ENCODE assay signal across 8 cellular contexts in genomic region chr5:181204561-181205401, GRCh38. TPM values are rescaled to one million over a fixed set of nuclear protein-coding genes. Genes with fewer than 3 reads are reported as not detected.
A peak's percentile ranks its signal among the peaks of the same experiment; 100 is the strongest.
DNase-seq lines count a peak whose midpoint lies in the region; ATAC-seq and TF ChIP-seq lines count a peak whose summit lies in the region.

Gene TRIM7, minus strand, starts transcription at chr5:181205196. Its CDS starts 86 bp downstream, at chr5:181205110.

- H3K27me3 Mint-ChIP-seq in immature natural killer cell (ENCODE audit: low read depth in 3 of 3), result peaks cover 31 to 41% (median 35%) of the 10 kb centered on the region in 3 donors
- peaks cover 17% of the 10 kb centered on the region for H3K27me3 Mint-ChIP-seq in stimulated activated memory B cell treated with anti-CD40 and anti-IgM and Interleukin-4, amounts not matched to agents 10 μg/mL and 1 μg/mL and 100 μg/mL, for 72 hours

- POLR2A ChIA-PET in A673 (lab: Charles Lee; ENCODE audit: low non-redundant PET), result no interaction called here

- H3K9me3 Mint-ChIP-seq in immature natural killer cell, result peaks cover 0 to 2% (median 0%) of the 10 kb centered on the region in 6 donors
- no peaks in the 10 kb centered on the region for H3K9me3 Mint-ChIP-seq in stimulated activated memory B cell treated with anti-CD40 and anti-IgM and Interleukin-4, amounts not matched to agents 10 μg/mL and 1 μg/mL and 100 μg/mL, for 72 hours

- H3K4me3 ChIP-seq in A673 (ENCODE audit: low read depth, low read length, poor library complexity, severe bottlenecking) (peak within 1 kb of the TSS; percentile 72), astrocyte of the cerebellum (ENCODE audit: low read depth, low read length) (peak within 1 kb of the TSS; percentile 54)

- H3K36me3 Mint-ChIP-seq in immature natural killer cell, result no peaks in the 10 kb centered on the region
- no peaks in the 10 kb centered on the region for H3K36me3 Mint-ChIP-seq in stimulated activated memory B cell treated with anti-CD40 and anti-IgM and Interleukin-4, amounts not matched to agents 10 μg/mL and 1 μg/mL and 100 μg/mL, for 72 hours

- peak within 1 kb of the TSS; percentile 87 to 97 (median 94) for H3K4me3 Mint-ChIP-seq in immature natural killer cell
- peak within 1 kb of the TSS; percentile 82 for H3K4me3 Mint-ChIP-seq in stimulated activated memory B cell treated with anti-CD40 and anti-IgM and Interleukin-4, amounts not matched to agents 10 μg/mL and 1 μg/mL and 100 μg/mL, for 72 hours

- in situ Hi-C loops in astrocyte of the cerebellum (cut with HindIII; ENCODE audit: low sequenced_read_pairs), result no loop called here

- no TSS peak for BruUV-seq in A673 (replicated peaks; lab: Mats Ljungman, UMichigan)

- no peaks in the 10 kb centered on the region for H3K36me3 ChIP-seq in A673 (ENCODE audit: insufficient read depth, low read length, poor library complexity, severe bottlenecking)

- DNase-seq in A673 (ENCODE audit: low spot score) (no peak), HT1080 (ENCODE audit: low read depth) (peak; percentile 54), astrocyte of the cerebellum (ENCODE audit: low read depth) (no peak), immature natural killer cell (peak in 1 of 3 donors; percentile 23), NCI-H524 (lab: John Stamatoyannopoulos, UW) (no peak), NCI-H1417 (lab: John Stamatoyannopoulos, UW) (no peak)

- CTCF ChIA-PET in A673 (lab: Charles Lee), result no interaction called here

- H3K27me3 ChIP-seq in A673 (replicated peaks; ENCODE audit: insufficient read depth, low read depth, low read length, poor library complexity), result no peaks in the 10 kb centered on the region

- peaks cover 32 to 35% of the 10 kb centered on the region in 2 donors for H3K4me1 Mint-ChIP-seq in immature natural killer cell
- peaks cover 64% of the 10 kb centered on the region for H3K4me1 Mint-ChIP-seq in stimulated activated memory B cell treated with anti-CD40 and anti-IgM and Interleukin-4, amounts not matched to agents 10 μg/mL and 1 μg/mL and 100 μg/mL, for 72 hours

- peak within 1 kb of the TSS in 4 of 6 donors; percentile 33 to 96 (median 90) for H3K27ac Mint-ChIP-seq in immature natural killer cell
- peak within 1 kb of the TSS; percentile 68 for H3K27ac Mint-ChIP-seq in stimulated activated memory B cell treated with anti-CD40 and anti-IgM and Interleukin-4, amounts not matched to agents 10 μg/mL and 1 μg/mL and 100 μg/mL, for 72 hours

- no peak within 1 kb of the TSS for H3K27ac ChIP-seq in A673 (ENCODE audit: low read depth, low read length, poor library complexity, severe bottlenecking)

- intact Hi-C loops in A673 (cut with micrococcal nuclease; ENCODE audit: unreplicated experiment), result no loop called here

- no peak for TF ChIP-seq CTCF in A673 (conservative IDR thresholded peaks at IDR 0.05; ENCODE audit: low read depth, low read length)
- TF ChIP-seq CTCF in astrocyte of the cerebellum (IDR thresholded peaks at IDR 0.05; ENCODE audit: low read depth, low read length, missing control alignments), result no peak

- H3K4me1 ChIP-seq in A673 (ENCODE audit: insufficient read depth, low read length, poor library complexity, severe bottlenecking), result peaks cover 6% of the 10 kb centered on the region

- no peaks in the 10 kb centered on the region for H3K9me3 ChIP-seq in A673 (ENCODE audit: low read depth, low read length, poor library complexity, severe bottlenecking)

- peak; percentile 37 for ATAC-seq in stimulated activated memory B cell treated with anti-CD40 and anti-IgM and Interleukin-4, amounts not matched to agents 10 μg/mL and 1 μg/mL and 100 μg/mL, for 72 hours
- ATAC-seq in GM19397 (IDR thresholded peaks at IDR 0.05; ENCODE audit: unreplicated experiment), result no peak

RNA-seq across cellular contexts. Expression of gene TRIM7, which starts in this region (rescaled TPM):
- total RNA-seq in A673 (2021), result 0.96 TPM in 1 of 2 replicates, not detected in the other
- total RNA-seq in HT1080 (2014; rRNA removed; shearing (Covaris generic)), result 12.6 and 15.4 TPM in 2 replicates
- polyA plus RNA-seq in HT1080 (2015; cell fraction: cytosol; rRNA removed), result 9.8 and 12.4 TPM in 2 replicates
- polyA plus RNA-seq in HT1080 (2015; cell fraction: nucleus; rRNA removed), result 7.8 and 9.8 TPM in 2 replicates
- polyA plus RNA-seq in immature natural killer cell, result under 1 TPM in 1 of 3 donors, not detected in 2; 0.50 TPM
